27 cellular contexts compared by ENCODE assay signal in genomic region chr11:73281201-73281741, GRCh38. TPM values are rescaled to one million over a fixed set of nuclear protein-coding genes. Genes with fewer than 3 reads are reported as not detected.
DNase-seq lines count a peak whose midpoint lies in the region; ATAC-seq and TF ChIP-seq lines count a peak whose summit lies in the region.
"Had no signal": no experiment of that assay in that cellular context is flagged by ENCODE, and none has a peak within 500 bp of the region (broad histone marks: within the 10 kb centered on the region; RNA-seq: fewer than 3 reads in every experiment).

No MANE protein-coding gene starts in this region.

- H3K27ac ChIP-seq in BLaER1: peak overlapping the region; percentile 42; the same call in 1 of the 2 replicates
- peak overlapping the region in 5 of 12 donors; percentile 12 to 88 (median 33) for H3K27ac ChIP-seq in heart left ventricle

- H3K4me3 Mint-ChIP-seq in activated CD4-positive, alpha-beta T cell treated with anti-CD3 and anti-CD28 coated beads, Interleukin-2, amount 10 ng/mL, durations not matched to agents 7 days and 5 days: no peak overlapping the region
- H3K4me3 Mint-ChIP-seq: activated CD4-positive, alpha-beta memory T cell treated with anti-CD3 and anti-CD28 coated beads, Interleukin-2, amount 10 ng/mL, durations not matched to agents 7 days and 5 days; activated naive CD4-positive, alpha-beta T cell treated with anti-CD3 and anti-CD28 coated beads for 36 hours; CD4-positive, CD25-positive, alpha-beta regulatory T cell; neural crest cell had no signal

- TF ChIP-seq POLR2A in heart left ventricle (IDR thresholded peaks at IDR 0.05): no peak

- WGBS in heart left ventricle, 4 donors: 84 to 96% (median 94%) methylated on average over 2 to 3 of the region's 3 CpGs

- ATAC-seq in heart left ventricle (peak; percentile 33 to 78 (median 62)), HG03025 (IDR thresholded peaks at IDR 0.05; ENCODE audit: low FRiP score, unreplicated experiment) (no peak)
- ATAC-seq: SK-N-SH treated with all-trans-retinoic acid at 6 μM for 48 hours had no signal

- TF ChIP-seq CTCF in heart left ventricle (IDR thresholded peaks at IDR 0.05): no peak

- DNase-seq in Kasumi-1 (lab: John Stamatoyannopoulos, UW) (peak; percentile 41 to 48), heart left ventricle (peak in 1 of 5 donors; percentile 60), posterior vena cava (ENCODE audit: low spot score) (peak; percentile 73), cortex of kidney (lab: John Stamatoyannopoulos, UW) (no peak), NCI-H1048 (lab: John Stamatoyannopoulos, UW) (no peak)
- no peak for DNase-seq in activated CD4-positive, alpha-beta T cell treated with anti-CD3 and anti-CD28 coated beads, Interleukin-2, amount 10 ng/mL, durations not matched to agents 7 days and 5 days
- DNase-seq: activated CD4-positive, alpha-beta memory T cell treated with anti-CD3 and anti-CD28 coated beads, Interleukin-2, amount 10 ng/mL, durations not matched to agents 7 days and 5 days; activated CD4-positive, CD25-positive, alpha-beta regulatory T cell; activated naive CD4-positive, alpha-beta T cell treated with anti-CD3 and anti-CD28 coated beads for 36 hours; activated T-cell treated with anti-CD3 and anti-CD28 coated beads for 4 hours; amniotic stem cell; CD4-positive, CD25-positive, alpha-beta regulatory T cell; dermis blood vessel endothelial cell; glutamatergic neuron; H7; left colon; NCI-H1417; NCI-H2081 treated with DMSO at 0.1 percent for 48 hours; stimulated activated CD4-positive, alpha-beta T cell treated with anti-CD3 and anti-CD28 coated beads, Interleukin-12 subunit alpha, Interleukin-12 subunit beta, amount 100 ng/mL, for 4 hours; stomach; T-helper 9 cell had no signal

- POLR2A ChIA-PET in activated CD4-positive, alpha-beta T cell treated with anti-CD3 and anti-CD28 coated beads, Interleukin-2, amount 10 ng/mL, durations not matched to agents 7 days and 5 days (lab: Charles Lee): no interaction called here

- peak overlapping the region; percentile 83 for H3K4me2 ChIP-seq in BLaER1

- peaks cover 5% of the 10 kb centered on the region; the same call in 1 of the 2 replicates for H4K20me1 ChIP-seq in BLaER1

- peaks cover 9% of the 10 kb centered on the region for H3K27me3 Mint-ChIP-seq in activated CD4-positive, alpha-beta T cell treated with anti-CD3 and anti-CD28 coated beads, Interleukin-2, amount 10 ng/mL, durations not matched to agents 7 days and 5 days

- intact Hi-C loops in heart left ventricle (cut with DNase I) (loop anchor here in 2 of 10 donors (10.0 kb wide), 1 partner anchor 556 kb away; no protein-coding TSS in a partner anchor), posterior vena cava (cut with DNase I) (loop anchor here (10.0 kb wide), 2 partner anchors 96 to 446 kb away; no protein-coding TSS in a partner anchor)

- no peaks in the 10 kb centered on the region for H3K36me3 Mint-ChIP-seq in activated CD4-positive, alpha-beta T cell treated with anti-CD3 and anti-CD28 coated beads, Interleukin-2, amount 10 ng/mL, durations not matched to agents 7 days and 5 days (ENCODE audit: low read depth)
- H3K36me3 Mint-ChIP-seq: CD4-positive, CD25-positive, alpha-beta regulatory T cell had no signal

- H3K27ac Mint-ChIP-seq in activated CD4-positive, alpha-beta T cell treated with anti-CD3 and anti-CD28 coated beads, Interleukin-2, amount 10 ng/mL, durations not matched to agents 7 days and 5 days: no peak overlapping the region
- H3K27ac Mint-ChIP-seq: activated CD4-positive, alpha-beta memory T cell treated with anti-CD3 and anti-CD28 coated beads, Interleukin-2, amount 10 ng/mL, durations not matched to agents 7 days and 5 days; activated naive CD4-positive, alpha-beta T cell treated with anti-CD3 and anti-CD28 coated beads for 36 hours had no signal

- no peaks in the 10 kb centered on the region for H3K9me3 ChIP-seq in BLaER1
- H3K9me3 ChIP-seq in heart left ventricle: no peaks in the 10 kb centered on the region
- H3K9me3 ChIP-seq: stomach had no signal

- CTCF ChIA-PET in activated CD4-positive, alpha-beta T cell treated with anti-CD3 and anti-CD28 coated beads, Interleukin-2, amount 10 ng/mL, durations not matched to agents 7 days and 5 days (lab: Charles Lee): no interaction called here

- H3K9ac ChIP-seq in BLaER1: no peak overlapping the region

- no peaks in the 10 kb centered on the region for H3K9me3 Mint-ChIP-seq in activated CD4-positive, alpha-beta T cell treated with anti-CD3 and anti-CD28 coated beads, Interleukin-2, amount 10 ng/mL, durations not matched to agents 7 days and 5 days
- H3K9me3 Mint-ChIP-seq: activated CD4-positive, alpha-beta memory T cell treated with anti-CD3 and anti-CD28 coated beads, Interleukin-2, amount 10 ng/mL, durations not matched to agents 7 days and 5 days; activated naive CD4-positive, alpha-beta T cell treated with anti-CD3 and anti-CD28 coated beads for 36 hours; neural crest cell had no signal

- H3K4me1 ChIP-seq in BLaER1: peaks cover 58% of the 10 kb centered on the region
- peaks cover 0 to 66% (median 0%) of the 10 kb centered on the region in 12 donors for H3K4me1 ChIP-seq in heart left ventricle
- H3K4me1 ChIP-seq: stomach had no signal

- no peaks in the 10 kb centered on the region for H3K27me3 ChIP-seq in BLaER1
- no peaks in the 10 kb centered on the region for H3K27me3 ChIP-seq in heart left ventricle
- H3K27me3 ChIP-seq: stomach had no signal

- peak overlapping the region; percentile 4; the same call in 1 of the 2 replicates for H3K4me3 ChIP-seq in BLaER1
- H3K4me3 ChIP-seq in heart left ventricle: no peak overlapping the region
- H3K4me3 ChIP-seq: stomach had no signal

- peaks cover 12% of the 10 kb centered on the region for H3K4me1 Mint-ChIP-seq in activated CD4-positive, alpha-beta T cell treated with anti-CD3 and anti-CD28 coated beads, Interleukin-2, amount 10 ng/mL, durations not matched to agents 7 days and 5 days

- H3K36me3 ChIP-seq in BLaER1 (no peaks in the 10 kb centered on the region), heart left ventricle (no peaks in the 10 kb centered on the region)
- H3K36me3 ChIP-seq: stomach had no signal

RNA-seq across cellular contexts. Expression of gene P2RY6, which starts 9.1 kb away (rescaled TPM):
- total RNA-seq in heart left ventricle (10 to 100 TPM in 1 of 9 donors, 1 to 10 TPM in 7, under 1 TPM in 1; 0.56 to 17.7 (median 2.0) TPM), posterior vena cava (1 to 10 TPM; 2.5 to 4.9 TPM)
- 1 to 10 TPM; 1.2 to 2.3 TPM for polyA plus RNA-seq in heart left ventricle
- not detected for total RNA-seq in activated CD4-positive, alpha-beta T cell treated with anti-CD3 and anti-CD28 coated beads, Interleukin-2, amount 10 ng/mL, durations not matched to agents 7 days and 5 days
- total RNA-seq: activated CD4-positive, alpha-beta memory T cell treated with anti-CD3 and anti-CD28 coated beads, Interleukin-2, amount 10 ng/mL, durations not matched to agents 7 days and 5 days; activated naive CD4-positive, alpha-beta T cell treated with anti-CD3 and anti-CD28 coated beads for 36 hours; CD4-positive, CD25-positive, alpha-beta regulatory T cell; dermis blood vessel endothelial cell; G401; NCI-H460; neural crest cell had no signal
- polyA plus RNA-seq: CD4-positive, CD25-positive, alpha-beta regulatory T cell had no signal

RNA-seq across cellular contexts. Expression of gene ARHGEF17, which starts 26.8 kb away (rescaled TPM):
- 10 to 100 TPM; 47.0 to 83.9 (median 56.5) TPM for total RNA-seq in heart left ventricle
- 10 to 100 TPM; 27.5 to 60.0 TPM for polyA plus RNA-seq in heart left ventricle
- 10 to 100 TPM; 88.6 to 99.1 TPM for total RNA-seq in posterior vena cava
- total RNA-seq in activated CD4-positive, alpha-beta T cell treated with anti-CD3 and anti-CD28 coated beads, Interleukin-2, amount 10 ng/mL, durations not matched to agents 7 days and 5 days: not detected
- polyA plus RNA-seq: CD4-positive, CD25-positive, alpha-beta regulatory T cell had no signal

Comparison
In these comparisons a context has a peak if more than half of its experiments do, and no peak if none do; other contexts are left out.
1. DNase-seq: peak in Kasumi-1 (2 of 2) and posterior vena cava (single experiment); none in cortex of kidney (single experiment), NCI-H1048 (single experiment) and activated CD4-positive, alpha-beta T cell treated with anti-CD3 and anti-CD28 coated beads, Interleukin-2, amount 10 ng/mL, durations not matched to agents 7 days and 5 days (single experiment).
2. RNA of gene ARHGEF17, which starts 26.8 kb away (total RNA-seq): 88.6 to 99.1 TPM in posterior vena cava and 47.0 to 83.9 TPM in heart left ventricle; not detected in activated CD4-positive, alpha-beta T cell treated with anti-CD3 and anti-CD28 coated beads, Interleukin-2, amount 10 ng/mL, durations not matched to agents 7 days and 5 days; every median in the first group is over 10 times any median in the second.